28 cellular contexts compared by ENCODE assay signal in genomic region chr6:119506631-119507174, GRCh38.
"Had no signal": no experiment of that assay in that cellular context is flagged by ENCODE, and none has a peak within 500 bp of the region (broad histone marks: within the 10 kb centered on the region; RNA-seq: fewer than 3 reads in every experiment).

No MANE protein-coding gene starts in this region.

- FAIRE-seq: astrocyte, bronchial epithelial cell had no signal

- DNase-seq: activated effector memory CD4-positive, alpha-beta T cell treated with anti-CD3 and anti-CD28 coated beads, Interleukin-2, amount 50 U/mL, for 16 hours; activated effector memory CD4-positive, alpha-beta T cell treated with Interleukin-2 at 50 U/mL for 16 hours; activated gamma-delta T cell; activated gamma-delta T cell treated with Interleukin-2 at 50 U/mL for 16 hours; activated naive CD4-positive, alpha-beta T cell; activated naive CD4-positive, alpha-beta T cell treated with anti-CD3 and anti-CD28 coated beads for 36 hours; activated naive CD4-positive, alpha-beta T cell treated with anti-CD3 and anti-CD28 coated beads, Interleukin-2, amount 10 ng/mL, durations not matched to agents 7 days and 5 days; activated naive CD4-positive, alpha-beta T cell treated with anti-CD3 and anti-CD28 coated beads, Interleukin-2, amount 50 U/mL, for 16 hours; activated naive CD4-positive, alpha-beta T cell treated with Interleukin-2 at 50 U/mL for 16 hours; activated naive CD8-positive, alpha-beta T cell treated with anti-CD3 and anti-CD28 coated beads for 36 hours; activated naive CD8-positive, alpha-beta T cell treated with anti-CD3 and anti-CD28 coated beads, Interleukin-2, amount 10 ng/mL, durations not matched to agents 7 days and 5 days; activated naive CD8-positive, alpha-beta T cell treated with anti-CD3 and anti-CD28 coated beads, Interleukin-2, amount 50 U/mL, for 24 hours; activated T-cell treated with anti-CD3 and anti-CD28 coated beads, Interleukin-2, amount 50 U/mL, for 24 hours; activated T-cell treated with anti-CD3 and anti-CD28 coated beads, Interleukin-2, amount 50 U/mL, for 4 hours; activated T-cell treated with anti-CD3 and anti-CD28 coated beads, Interleukin-2, amount 50 U/mL, for 48 hours; activated T-cell treated with anti-CD3 and anti-CD28 coated beads, Interleukin-2, amount 50 U/mL, for 72 hours; adrenal gland; amniotic stem cell; amygdala; anterior cingulate cortex; aorta; body of pancreas; brain microvascular endothelial cell; caudate nucleus; central memory CD4-positive, alpha-beta T cell; cerebellar nuclear complex had no signal
